In the genomic region with DNA sequence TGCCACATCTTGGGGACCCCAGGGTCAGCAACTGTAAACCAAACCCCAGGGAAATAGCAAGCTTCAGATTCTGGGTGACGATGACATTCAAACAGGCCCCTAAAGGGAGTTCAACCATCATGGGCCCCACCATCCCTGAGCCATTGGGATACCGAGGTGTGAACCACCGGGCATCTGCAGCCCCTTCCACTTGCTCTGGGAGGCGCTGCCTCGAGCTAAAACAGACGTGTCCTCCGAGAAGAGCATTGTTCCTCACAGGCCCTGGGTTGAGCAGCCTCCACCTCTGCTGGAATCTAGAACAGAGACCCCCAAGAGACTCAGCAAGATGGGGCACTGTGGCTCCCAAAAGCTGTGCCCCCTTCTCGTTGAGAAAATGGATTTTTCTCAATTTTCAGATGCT, we compare ENCODE assay signal across 1 cellular context.
TF ChIP-seq lines count a peak whose summit lies in the region.

No MANE protein-coding gene starts in this region.

TF ChIP-seq in GM23338, 12 proteins besides CTCF, POLR2A, EP300 and RAD21 (continued from another document):
- TF ChIP-seq REST (IDR thresholded peaks at IDR 0.05; ENCODE audit: unreplicated experiment) (no peak), POLR2AphosphoS5 (IDR thresholded peaks at IDR 0.05; ENCODE audit: low read depth) (no peak)
